In the genomic region with DNA sequence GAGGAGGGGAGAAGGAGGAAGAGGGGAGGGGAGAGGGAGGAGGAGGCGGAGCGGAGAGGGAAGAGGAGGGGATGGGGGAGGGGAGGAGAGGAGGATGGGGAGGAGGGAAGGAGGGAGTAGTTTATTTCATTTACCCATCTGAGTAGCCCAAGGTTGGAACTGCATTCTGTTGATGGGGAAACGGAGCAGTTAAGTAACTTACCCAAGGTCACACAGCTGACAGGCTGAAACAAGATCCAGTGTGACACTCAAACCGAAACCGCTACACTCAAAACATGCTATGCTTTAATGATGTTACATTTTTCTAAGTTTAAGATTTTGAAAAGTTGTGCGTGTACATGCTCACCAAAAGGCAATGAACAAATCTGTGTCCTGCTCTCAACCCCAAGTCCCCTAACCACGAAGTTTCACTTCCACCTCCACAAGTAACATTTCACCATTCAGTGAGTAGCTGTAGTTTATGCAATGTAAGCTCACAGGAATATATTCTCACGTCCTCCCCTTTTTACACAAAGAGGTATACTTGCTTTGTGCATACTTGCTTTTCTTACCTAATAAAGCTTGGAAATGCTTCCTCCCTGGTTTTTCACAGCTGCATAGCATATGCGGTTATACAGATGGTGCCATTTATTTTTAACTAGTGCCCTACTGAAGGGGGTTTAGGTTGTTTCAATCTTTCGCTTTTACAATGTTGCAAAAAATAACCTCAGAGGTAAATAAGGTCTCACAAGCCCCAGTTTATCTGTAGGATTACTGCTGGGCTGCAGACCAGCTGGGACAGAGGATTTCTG, we compare ENCODE assay signal across 8 cellular contexts.
DNase-seq lines count a peak whose midpoint lies in the region; ATAC-seq, FAIRE-seq and TF ChIP-seq lines count a peak whose summit lies in the region.

No MANE protein-coding gene starts in this region.

- no peaks in the 10 kb centered on the region for H3K4me1 ChIP-seq in pancreas

- CTCF ChIA-PET in activated naive CD4-positive, alpha-beta T cell treated with anti-CD3 and anti-CD28 coated beads for 36 hours (lab: Charles Lee): interaction anchor here (1.3 kb wide), 1 partner anchor 172 kb away, joined by 3 read pairs; no protein-coding TSS in a partner anchor

- H3K9me3 ChIP-seq in pancreas: no peaks in the 10 kb centered on the region

- H3K4me3 Mint-ChIP-seq in activated naive CD4-positive, alpha-beta T cell treated with anti-CD3 and anti-CD28 coated beads for 36 hours: peak overlapping the region; percentile 46

- TF ChIP-seq CTCF in GM20000 (IDR thresholded peaks at IDR 0.05; ENCODE audit: extremely low read depth, missing control alignments) (no peak), pancreas (IDR thresholded peaks at IDR 0.05) (no peak)

- WGBS in pancreas, 2 donors: 55 to 61% methylated on average over 10 of the region's 10 CpGs

- H3K4me1 Mint-ChIP-seq in activated naive CD4-positive, alpha-beta T cell treated with anti-CD3 and anti-CD28 coated beads for 36 hours (ENCODE audit: low read depth): peaks cover 10% of the 10 kb centered on the region

- intact Hi-C loops in activated naive CD4-positive, alpha-beta T cell treated with anti-CD3 and anti-CD28 coated beads for 36 hours (cut with micrococcal nuclease): loop anchor here (1.0 to 2.0 kb wide), 3 partner anchors 46 to 276 kb away; partner anchors contain the start of gene PARN
- intact Hi-C loops in pancreas (cut with DNase I): no loop called here

- TF ChIP-seq POLR2A in erythroblast (IDR thresholded peaks at IDR 0.05; ENCODE audit: low read length): no peak

- ATAC-seq in HG03520 (IDR thresholded peaks at IDR 0.05; ENCODE audit: unreplicated experiment): peak; percentile 92
- ATAC-seq in pancreas: peak in 3 of 4 donors; percentile 11 to 78 (median 57)

- no peak overlapping the region for H3K27ac ChIP-seq in pancreas

- H3K9me3 Mint-ChIP-seq in activated naive CD4-positive, alpha-beta T cell treated with anti-CD3 and anti-CD28 coated beads for 36 hours: no peaks in the 10 kb centered on the region

- H3K36me3 ChIP-seq in pancreas: no peaks in the 10 kb centered on the region

- no peak for FAIRE-seq in pancreas (lab: Jason Lieb, UNC)

- DNase-seq in EH (ENCODE audit: low read depth): peak; percentile 53
- peak; percentile 83 for DNase-seq in GM20000 (ENCODE audit: low spot score)
- peak; percentile 81 for DNase-seq in activated naive CD4-positive, alpha-beta T cell treated with anti-CD3 and anti-CD28 coated beads for 36 hours
- no peak for DNase-seq in pancreas
- no peak for DNase-seq in effector CD4-positive, alpha-beta T cell
- DNase-seq in erythroblast (lab: John Stamatoyannopoulos, UW): no peak
- no peak for DNase-seq in T1000 (lab: John Stamatoyannopoulos, UW)

- H3K27me3 ChIP-seq in pancreas: no peaks in the 10 kb centered on the region

- H3K27me3 Mint-ChIP-seq in activated naive CD4-positive, alpha-beta T cell treated with anti-CD3 and anti-CD28 coated beads for 36 hours (ENCODE audit: low read depth): peaks cover 5% of the 10 kb centered on the region

- no peak overlapping the region for H3K4me3 ChIP-seq in pancreas

- H3K27ac Mint-ChIP-seq in activated naive CD4-positive, alpha-beta T cell treated with anti-CD3 and anti-CD28 coated beads for 36 hours: no peak overlapping the region

- H3K36me3 Mint-ChIP-seq in activated naive CD4-positive, alpha-beta T cell treated with anti-CD3 and anti-CD28 coated beads for 36 hours (ENCODE audit: low read depth): no peaks in the 10 kb centered on the region

Comparison
In these comparisons a context has a peak if more than half of its experiments do, and no peak if none do; other contexts are left out.
1. DNase-seq: peak in EH (single experiment), GM20000 (single experiment) and activated naive CD4-positive, alpha-beta T cell treated with anti-CD3 and anti-CD28 coated beads for 36 hours (single experiment); none in pancreas (0 of 6), effector CD4-positive, alpha-beta T cell (single experiment), erythroblast (0 of 2) and T1000 (single experiment).